16 cellular contexts compared by ENCODE assay signal in the genomic region with DNA sequence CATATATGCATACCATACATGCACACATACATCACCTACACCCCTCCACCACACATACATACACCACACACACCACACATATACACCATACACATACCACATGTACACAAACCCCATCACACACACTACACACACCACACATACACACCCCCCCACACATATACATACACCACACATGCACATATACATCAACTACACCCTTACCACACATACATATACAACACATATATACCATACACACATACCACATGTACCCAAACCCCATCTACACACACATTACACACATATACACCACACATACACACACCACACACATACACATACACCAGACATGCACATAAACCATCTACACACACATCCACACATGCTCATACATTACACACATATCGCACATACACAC. TPM values are rescaled to one million over a fixed set of nuclear protein-coding genes. Genes with fewer than 3 reads are reported as not detected.
"Had no signal": no experiment of that assay in that cellular context is flagged by ENCODE, and none has a peak within 500 bp of the region (broad histone marks: within the 10 kb centered on the region; RNA-seq: fewer than 3 reads in every experiment).

No MANE protein-coding gene starts in this region.

- H3K36me3 Mint-ChIP-seq: naive thymus-derived CD4-positive, alpha-beta T cell had no signal

- H3K27me3 ChIP-seq: heart left ventricle, neutrophil, thyroid gland, upper lobe of left lung, uterus had no signal

- H3K9me3 ChIP-seq: heart left ventricle, neutrophil, psoas muscle, thyroid gland, upper lobe of left lung, uterus had no signal

- ATAC-seq: heart left ventricle; left colon; naive thymus-derived CD4-positive, alpha-beta T cell; psoas muscle; sciatic nerve had no signal

- H3K9me3 Mint-ChIP-seq: naive thymus-derived CD4-positive, alpha-beta T cell; nephron progenitor cell had no signal

- H3K27ac ChIP-seq: neutrophil, psoas muscle, thyroid gland, upper lobe of left lung, uterus had no signal

- DNase-seq: dermis blood vessel endothelial cell; foreskin melanocyte; heart left ventricle; hippocampal formation; left colon; naive thymus-derived CD4-positive, alpha-beta T cell; nephron progenitor cell; psoas muscle; retina; stimulated activated naive CD4-positive, alpha-beta T cell; thyroid gland; upper lobe of left lung; uterus had no signal

- H3K27ac Mint-ChIP-seq: naive thymus-derived CD4-positive, alpha-beta T cell; nephron progenitor cell had no signal

- H3K36me3 ChIP-seq: heart left ventricle, neutrophil, thyroid gland, upper lobe of left lung, uterus had no signal

- H3K4me1 ChIP-seq: uterus had no signal

- FAIRE-seq: colon had no signal

- H3K4me3 ChIP-seq: heart left ventricle, psoas muscle, thyroid gland, upper lobe of left lung, uterus had no signal

RNA-seq across cellular contexts. Expression of gene DAAM2, which starts 52.7 kb away (rescaled TPM):
- total RNA-seq: naive thymus-derived CD4-positive, alpha-beta T cell had no signal
- polyA plus RNA-seq: naive thymus-derived CD4-positive, alpha-beta T cell had no signal
